Comparison of ENCODE assay signal across 24 cellular contexts in the genomic region with DNA sequence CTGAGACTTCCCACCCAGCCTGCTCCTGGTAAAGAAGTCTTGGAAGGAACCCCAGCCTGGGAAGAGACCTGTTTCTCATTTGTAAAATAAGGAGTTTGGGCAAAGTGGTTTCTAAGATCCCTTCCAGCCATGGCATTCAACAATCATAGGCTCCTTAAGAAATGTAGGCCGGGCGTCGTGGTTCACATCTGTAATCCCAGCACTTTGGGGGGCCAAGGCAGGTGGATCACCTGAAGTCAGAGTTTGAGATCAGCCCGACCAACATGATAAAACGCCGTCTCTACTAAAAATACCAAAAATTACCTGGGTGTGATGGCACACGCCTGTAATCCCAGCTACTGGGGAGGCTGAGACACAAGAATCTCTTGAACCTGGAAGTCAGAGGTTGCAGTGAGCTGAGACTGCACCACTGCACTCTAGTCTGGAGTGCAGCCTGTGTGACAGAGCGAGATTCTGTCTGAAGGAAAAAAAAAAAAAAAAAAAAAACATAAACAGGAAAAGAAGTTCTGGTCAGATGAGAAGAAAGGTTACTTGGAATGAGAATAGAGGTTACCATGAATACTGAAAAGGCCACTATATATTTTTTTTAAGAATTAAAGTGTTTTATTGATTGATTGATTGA. TPM values are rescaled to one million over a fixed set of nuclear protein-coding genes. Genes with fewer than 3 reads are reported as not detected.
A peak's percentile ranks its signal among the peaks of the same experiment; 100 is the strongest.
DNase-seq lines count a peak whose midpoint lies in the region; ATAC-seq, FAIRE-seq and TF ChIP-seq lines count a peak whose summit lies in the region.
"Had no signal": no experiment of that assay in that cellular context is flagged by ENCODE, and none has a peak within 500 bp of the region (broad histone marks: within the 10 kb centered on the region; RNA-seq: fewer than 3 reads in every experiment).

No MANE protein-coding gene starts in this region.

- TF ChIP-seq CTCF in HCT116 (IDR thresholded peaks at IDR 0.05 in 2 of 3, conservative IDR thresholded peaks at IDR 0.05 in 1 of 3; ENCODE audit: borderline replicate concordance in 1 of 3, insufficient read depth in 1 of 3, low read depth in 2 of 3, low read length in 2 of 3), result no peak
- TF ChIP-seq CTCF in astrocyte (IDR thresholded peaks at IDR 0.05; ENCODE audit: insufficient read depth, low read depth, low read length), result no peak
- TF ChIP-seq CTCF in type B pancreatic cell (conservative IDR thresholded peaks at IDR 0.05), result no peak
- TF ChIP-seq CTCF in D721Med (IDR thresholded peaks at IDR 0.05; ENCODE audit: insufficient read depth, missing control alignments), result no peak

- peak overlapping the region; percentile 52; the same call in 1 of the 2 replicates for H3K4me2 ChIP-seq in HCT116 (ENCODE audit: low read length)
- H3K4me2 ChIP-seq in astrocyte (ENCODE audit: low read length), result no peak overlapping the region

- H3K27me3 ChIP-seq in HCT116 (ENCODE audit: insufficient read depth, low read length) (no peaks in the 10 kb centered on the region), astrocyte (ENCODE audit: insufficient read depth, low read length) (no peaks in the 10 kb centered on the region)
- H3K27me3 ChIP-seq: gastrocnemius medialis had no signal

- no peak for ATAC-seq in HCT116

- H3K9me3 ChIP-seq in HCT116 (ENCODE audit: control insufficient read depth in 1 of 2, insufficient read depth in 1 of 2, low read depth in 1 of 2, low read length in 2 of 2) (no peaks in the 10 kb centered on the region), astrocyte (ENCODE audit: insufficient read depth, low read depth, low read length) (no peaks in the 10 kb centered on the region), mesodermal cell (ENCODE audit: control insufficient read depth, low read length) (no peaks in the 10 kb centered on the region)
- H3K9me3 ChIP-seq: gastrocnemius medialis, prostate gland had no signal

- no peak for TF ChIP-seq RAD21 in HCT116 (IDR thresholded peaks at IDR 0.05; ENCODE audit: low read depth)

- no peaks in the 10 kb centered on the region for H3K9me3 Mint-ChIP-seq in astrocyte (ENCODE audit: unreplicated experiment)
- H3K9me3 Mint-ChIP-seq in type B pancreatic cell, result no peaks in the 10 kb centered on the region
- H3K9me3 Mint-ChIP-seq: activated naive CD8-positive, alpha-beta T cell treated with anti-CD3 and anti-CD28 coated beads for 36 hours; activated T-helper 2 cell treated with anti-CD3 and anti-CD28 coated beads, Interferon-gamma antibody, Interleukin-2, Interleukin-4, amounts not matched to agents 10 μg/mL and 5 μg/mL and 100 μg/mL, durations not matched to agents 14 hours and 24 hours and 36 hours; CD4-positive, CD25-positive, alpha-beta regulatory T cell had no signal

- BruUV-seq in HCT116 (replicated peaks; lab: Mats Ljungman, UMichigan), result no TSS peak

- H2AFZ ChIP-seq in HCT116 (ENCODE audit: low read depth, low read length, poor library complexity, severe bottlenecking), result no peak overlapping the region
- no peak overlapping the region for H2AFZ ChIP-seq in astrocyte (ENCODE audit: low read depth, low read length)

- POLR2A ChIA-PET in HCT116 (lab: Charles Lee), result no interaction called here

- H3K4me3 Mint-ChIP-seq in astrocyte (ENCODE audit: unreplicated experiment) (no peak overlapping the region), type B pancreatic cell (no peak overlapping the region)
- H3K4me3 Mint-ChIP-seq: activated naive CD8-positive, alpha-beta T cell treated with anti-CD3 and anti-CD28 coated beads for 36 hours; CD4-positive, CD25-positive, alpha-beta regulatory T cell had no signal

- CTCF ChIA-PET in HCT116 (lab: Charles Lee), result no interaction called here

- H3K36me3 ChIP-seq in HCT116 (ENCODE audit: control insufficient read depth in 1 of 2, insufficient read depth in 2 of 2, low read length in 2 of 2) (no peaks in the 10 kb centered on the region), astrocyte (ENCODE audit: insufficient read depth, low read length) (peaks cover 2% of the 10 kb centered on the region), mesodermal cell (ENCODE audit: control insufficient read depth, insufficient read depth, low read length) (peaks cover 19% of the 10 kb centered on the region)
- H3K36me3 ChIP-seq: gastrocnemius medialis, prostate gland had no signal

- peaks cover 6% of the 10 kb centered on the region for H3K36me3 Mint-ChIP-seq in astrocyte (ENCODE audit: low read depth, unreplicated experiment)
- H3K36me3 Mint-ChIP-seq in type B pancreatic cell, result peaks cover under 1% of the 10 kb centered on the region
- H3K36me3 Mint-ChIP-seq: activated naive CD8-positive, alpha-beta T cell treated with anti-CD3 and anti-CD28 coated beads for 36 hours; CD4-positive, CD25-positive, alpha-beta regulatory T cell had no signal

- H3K27ac Mint-ChIP-seq in astrocyte (ENCODE audit: unreplicated experiment), result peak overlapping the region; percentile 26
- peak overlapping the region; percentile 88 for H3K27ac Mint-ChIP-seq in type B pancreatic cell
- H3K27ac Mint-ChIP-seq: activated naive CD8-positive, alpha-beta T cell treated with anti-CD3 and anti-CD28 coated beads for 36 hours; activated T-helper 2 cell treated with anti-CD3 and anti-CD28 coated beads, Interferon-gamma antibody, Interleukin-2, Interleukin-4, amounts not matched to agents 10 μg/mL and 5 μg/mL and 100 μg/mL, durations not matched to agents 14 hours and 24 hours and 36 hours had no signal

- intact Hi-C loops in HCT116 (cut with micrococcal nuclease), result no loop called here

- RAD21 ChIA-PET in HCT116 (lab: Charles Lee; ENCODE audit: low non-redundant PET in 1 of 2, low total read pairs in 2 of 2, uncharacterized antibody in 2 of 2, unreplicated experiment in 2 of 2), result no interaction called here

- TF ChIP-seq POLR2A in HCT116 (IDR thresholded peaks at IDR 0.05; ENCODE audit: borderline replicate concordance, extremely low read depth, insufficient read depth, insufficient read length), result no peak

- peaks cover 4% of the 10 kb centered on the region; the same call in 1 of the 2 replicates for H4K20me1 ChIP-seq in HCT116 (ENCODE audit: insufficient read depth)
- H4K20me1 ChIP-seq in astrocyte (ENCODE audit: insufficient read depth, low read length), result peaks cover 98% of the 10 kb centered on the region

- H3K4me1 ChIP-seq in HCT116 (ENCODE audit: control insufficient read depth in 1 of 2, insufficient read depth in 2 of 2, low read length in 2 of 2) (peaks cover 21 to 53% of the 10 kb centered on the region in 2 experiments), astrocyte (ENCODE audit: insufficient read depth, low read length) (peaks cover 11% of the 10 kb centered on the region), mesodermal cell (ENCODE audit: control insufficient read depth, insufficient read depth, low read length, poor library complexity, severe bottlenecking) (peaks cover 24% of the 10 kb centered on the region)

- H3K4me3 ChIP-seq in HCT116 (replicated peaks in 1 of 2; ENCODE audit: low read depth in 1 of 2, low read length in 2 of 2) (no peak overlapping the region), astrocyte (ENCODE audit: insufficient read depth, low read depth, low read length) (no peak overlapping the region), mesodermal cell (ENCODE audit: extremely low read depth, insufficient read depth, low read length, poor library complexity, severe bottlenecking) (no peak overlapping the region)
- H3K4me3 ChIP-seq: gastrocnemius medialis, prostate gland had no signal

- no peak for DNase-seq in HCT116 (ENCODE audit: low read depth, low spot score)
- no peak for DNase-seq in astrocyte (ENCODE audit: low read depth)
- no peak for DNase-seq in type B pancreatic cell (ENCODE audit: extremely low spot score, unreplicated experiment)
- DNase-seq in D721Med (ENCODE audit: insufficient read length, low spot score), result no peak
- no peak for DNase-seq in inferior parietal cortex (ENCODE audit: extremely low spot score)
- DNase-seq in activated effector memory CD4-positive, alpha-beta T cell treated with anti-CD3 and anti-CD28 coated beads, Interleukin-2, amount 50 U/mL, for 16 hours, result no peak
- DNase-seq: activated CD4-positive, alpha-beta T cell treated with anti-CD3 and anti-CD28 coated beads, Interleukin-2, amount 50 U/mL, for 48 hours; activated CD4-positive, CD25-positive, alpha-beta regulatory T cell; activated CD8-positive, alpha-beta memory T cell treated with anti-CD3 and anti-CD28 coated beads, Interleukin-2, amount 50 U/mL, for 4 hours; activated naive CD8-positive, alpha-beta T cell treated with anti-CD3 and anti-CD28 coated beads for 36 hours; CD4-positive, CD25-positive, alpha-beta regulatory T cell; DMS 273 treated with DMSO at 0.1 percent for 48 hours; effector CD4-positive, alpha-beta T cell; hypothalamus; NCI-H1105 treated with DMSO at 0.1 percent for 48 hours; NCI-H2081; NCI-H226; NCI-H774; SHP77; stimulated activated CD4-positive, alpha-beta T cell treated with anti-CD3 and anti-CD28 coated beads, Interleukin-1b, Interleukin-23, amount 100 ng/mL, for 48 hours had no signal

- H3K27me3 Mint-ChIP-seq in astrocyte (ENCODE audit: low read depth, unreplicated experiment) (no peaks in the 10 kb centered on the region), type B pancreatic cell (no peaks in the 10 kb centered on the region)
- H3K27me3 Mint-ChIP-seq: CD4-positive, CD25-positive, alpha-beta regulatory T cell had no signal

- H3K79me2 ChIP-seq in HCT116 (ENCODE audit: insufficient read depth, low read length), result peaks cover 82% of the 10 kb centered on the region
- peaks cover 96% of the 10 kb centered on the region for H3K79me2 ChIP-seq in astrocyte (ENCODE audit: insufficient read depth, low read length)

- H3K4me1 Mint-ChIP-seq in astrocyte (ENCODE audit: low read depth, unreplicated experiment) (peaks cover 22% of the 10 kb centered on the region), type B pancreatic cell (ENCODE audit: unreplicated experiment) (peaks cover 44% of the 10 kb centered on the region)
- H3K4me1 Mint-ChIP-seq: activated naive CD8-positive, alpha-beta T cell treated with anti-CD3 and anti-CD28 coated beads for 36 hours; CD4-positive, CD25-positive, alpha-beta regulatory T cell had no signal

- no peak overlapping the region for H3K27ac ChIP-seq in HCT116 (ENCODE audit: low read depth, low read length)
- H3K27ac ChIP-seq in astrocyte (ENCODE audit: low read depth, low read length), result no peak overlapping the region
- peak overlapping the region; percentile 43 for H3K27ac ChIP-seq in mesodermal cell (ENCODE audit: low read depth, low read length, severe bottlenecking)

- H3K9ac ChIP-seq in HCT116 (ENCODE audit: low read length), result peak overlapping the region; percentile 24; the same call in 1 of the 2 replicates
- no peak overlapping the region for H3K9ac ChIP-seq in astrocyte (ENCODE audit: low read length)

- FAIRE-seq in astrocyte (lab: Jason Lieb, UNC), result no peak
- no peak for FAIRE-seq in D721Med (lab: Jason Lieb, UNC)

- 86 to 96% methylated on average over 6 of the region's 8 CpGs for WGBS in mesodermal cell (ENCODE audit: insufficient coverage in 2 of 2), 2 experiments

- H3K9me2 ChIP-seq in HCT116 (ENCODE audit: insufficient read depth), result no peaks in the 10 kb centered on the region

TF ChIP-seq in HCT116, 20 proteins besides CTCF, POLR2A, EP300 and RAD21 (continues in another document):
- no peak for TF ChIP-seq POLR2AphosphoS5 (IDR thresholded peaks at IDR 0.05; ENCODE audit: low read depth, low read length)

RNA-seq across cellular contexts. Expression of a gene that starts 15.9 kb away (rescaled TPM):
- 44.8 TPM for total RNA-seq in HCT116 (2021; ENCODE audit: unreplicated experiment)
- 39.1 and 44.3 TPM in 2 replicates for polyA plus RNA-seq in HCT116 (2012)
- 55.2 and 58.4 TPM in 2 replicates for total RNA-seq in astrocyte
- polyA plus RNA-seq in mesodermal cell (2013, experiment 1 of 2), result 56.2 TPM
- polyA plus RNA-seq in mesodermal cell (2013, experiment 2 of 2), result 52.8 TPM
- total RNA-seq in type B pancreatic cell (ENCODE audit: low replicate concordance), result 57.4 and 80.0 TPM in 2 replicates
